21 cellular contexts compared by ENCODE assay signal in genomic region chr14:105047283-105048016, GRCh38. TPM values are rescaled to one million over a fixed set of nuclear protein-coding genes. Genes with fewer than 3 reads are reported as not detected.
DNase-seq lines count a peak whose midpoint lies in the region; ATAC-seq, FAIRE-seq and TF ChIP-seq lines count a peak whose summit lies in the region.
"Had no signal": no experiment of that assay in that cellular context is flagged by ENCODE, and none has a peak within 500 bp of the region (broad histone marks: within the 10 kb centered on the region; RNA-seq: fewer than 3 reads in every experiment).

No MANE protein-coding gene starts in this region.

- no TSS peak for BruUV-seq in HepG2 (replicated peaks; lab: Mats Ljungman, UMichigan)

- H3K9me3 Mint-ChIP-seq in stimulated activated memory B cell treated with anti-CD40 and anti-IgM and Interleukin-4, amounts not matched to agents 10 μg/mL and 1 μg/mL and 100 μg/mL, for 72 hours: no peaks in the 10 kb centered on the region
- H3K9me3 Mint-ChIP-seq in effector memory CD8-positive, alpha-beta T cell: no peaks in the 10 kb centered on the region

- H2AFZ ChIP-seq in HepG2 (ENCODE audit: low read length): no peak overlapping the region

- no peak for TF ChIP-seq EP300 in HepG2 (IDR thresholded peaks at IDR 0.05; ENCODE audit: low read depth in 2 of 2, low read length in 2 of 2)
- no peak for TF ChIP-seq EP300 in HepG2 (CRISPR knock-in tag; IDR thresholded peaks at IDR 0.05; ENCODE audit: borderline replicate concordance)

- ATAC-seq in HepG2: peak; percentile 36
- no peak for ATAC-seq in right lobe of liver
- ATAC-seq in stimulated activated memory B cell treated with anti-CD40 and anti-IgM and Interleukin-4, amounts not matched to agents 10 μg/mL and 1 μg/mL and 100 μg/mL, for 72 hours: peak; percentile 24
- ATAC-seq in GM19455 (IDR thresholded peaks at IDR 0.05; ENCODE audit: unreplicated experiment): no peak
- ATAC-seq in effector memory CD8-positive, alpha-beta T cell (replicated peaks): no peak
- no peak for ATAC-seq in HG02610 (IDR thresholded peaks at IDR 0.05; ENCODE audit: unreplicated experiment)

- 13% methylated on average over 5 of the region's 24 CpGs for WGBS in HepG2 (ENCODE audit: low lambda C conversion rate)
- no CpG with 5 or more reads among the region's 24 CpGs for WGBS in right lobe of liver (ENCODE audit: insufficient coverage, low coverage, low lambda C conversion rate, missing lambda C conversion rate)

- peaks cover 37% of the 10 kb centered on the region for H3K36me3 Mint-ChIP-seq in stimulated activated memory B cell treated with anti-CD40 and anti-IgM and Interleukin-4, amounts not matched to agents 10 μg/mL and 1 μg/mL and 100 μg/mL, for 72 hours
- peaks cover 47% of the 10 kb centered on the region for H3K36me3 Mint-ChIP-seq in effector memory CD8-positive, alpha-beta T cell (ENCODE audit: insufficient read depth)

- intact Hi-C loops in HepG2 (cut with micrococcal nuclease; ENCODE audit: unreplicated experiment) (no loop called here), right lobe of liver (cut with DNase I) (loop anchor here in 1 of 2 donors (10.0 kb wide), 1 partner anchor 1103 kb away; the partner anchor contains the start of gene RD3L)

- FAIRE-seq in HepG2 (lab: Jason Lieb, UNC): no peak
- FAIRE-seq: frontal cortex, H54 had no signal

- H3K27ac Mint-ChIP-seq in stimulated activated memory B cell treated with anti-CD40 and anti-IgM and Interleukin-4, amounts not matched to agents 10 μg/mL and 1 μg/mL and 100 μg/mL, for 72 hours: no peak overlapping the region
- peak overlapping the region in 1 of 2 donors; percentile 70 for H3K27ac Mint-ChIP-seq in effector memory CD8-positive, alpha-beta T cell
- H3K27ac Mint-ChIP-seq: progenitor cell of endocrine pancreas had no signal

- H3K4me3 Mint-ChIP-seq in stimulated activated memory B cell treated with anti-CD40 and anti-IgM and Interleukin-4, amounts not matched to agents 10 μg/mL and 1 μg/mL and 100 μg/mL, for 72 hours: no peak overlapping the region
- no peak overlapping the region for H3K4me3 Mint-ChIP-seq in effector memory CD8-positive, alpha-beta T cell

- H3K27me3 ChIP-seq in HepG2 (ENCODE audit: control insufficient read depth in 1 of 2, insufficient read depth in 2 of 2, low read length in 2 of 2) (peaks cover 1 to 25% of the 10 kb centered on the region in 2 experiments; a peak in 4 of 5 replicates), right lobe of liver (no peaks in the 10 kb centered on the region)

- TF ChIP-seq RAD21 in HepG2 (CRISPR knock-in tag; IDR thresholded peaks at IDR 0.05): no peak

- no peak overlapping the region for H3K4me2 ChIP-seq in HepG2 (ENCODE audit: low read depth, low read length)

- H3K9ac ChIP-seq in HepG2 (ENCODE audit: insufficient read depth, low read depth, low read length): no peak overlapping the region

- no peaks in the 10 kb centered on the region for H4K20me1 ChIP-seq in HepG2 (ENCODE audit: insufficient read depth, low read length)

- TF ChIP-seq POLR2A in HepG2 (IDR thresholded peaks at IDR 0.05; ENCODE audit: insufficient read depth in 1 of 2, low read depth in 2 of 2, low read length in 2 of 2) (no peak), right lobe of liver (IDR thresholded peaks at IDR 0.05) (no peak), GM19099 (IDR thresholded peaks at IDR 0.05; ENCODE audit: extremely low read depth, insufficient read length, low read depth) (peak; percentile 20)

- H3K79me2 ChIP-seq in HepG2 (ENCODE audit: insufficient read depth, low read length): no peaks in the 10 kb centered on the region

- in situ Hi-C loops in HepG2 (cut with HindIII; ENCODE audit: extremely low pct_ligation_motif_present, low pct_unique_long_range_greater_than_20kb): loop anchor here (5.0 kb wide), 1 partner anchor 75 kb away; no protein-coding TSS in a partner anchor

- H3K27ac ChIP-seq in HepG2 (ENCODE audit: extremely low read length, insufficient read depth, low read length) (no peak overlapping the region), right lobe of liver (no peak overlapping the region)

- H3K4me3 ChIP-seq in HepG2 (replicated peaks in 1 of 3; ENCODE audit: insufficient read depth in 1 of 3, low read depth in 2 of 3, low read length in 3 of 3) (no peak overlapping the region), right lobe of liver (no peak overlapping the region)

- POLR2A ChIA-PET in HepG2 (lab: Yijun Ruan, JAX): no interaction called here

- no peaks in the 10 kb centered on the region for H3K27me3 Mint-ChIP-seq in stimulated activated memory B cell treated with anti-CD40 and anti-IgM and Interleukin-4, amounts not matched to agents 10 μg/mL and 1 μg/mL and 100 μg/mL, for 72 hours
- peaks cover 0 to 16% of the 10 kb centered on the region in 2 donors for H3K27me3 Mint-ChIP-seq in effector memory CD8-positive, alpha-beta T cell

- no peaks in the 10 kb centered on the region for H3K4me1 ChIP-seq in HepG2 (ENCODE audit: insufficient read depth, low read length)
- H3K4me1 ChIP-seq in right lobe of liver: peaks cover 0 to 2% (median 0%) of the 10 kb centered on the region in 4 donors

- no peaks in the 10 kb centered on the region for H3K36me3 ChIP-seq in HepG2 (replicated peaks in 1 of 2; ENCODE audit: control insufficient read depth in 1 of 2, insufficient read depth in 2 of 2, low read length in 2 of 2)
- no peaks in the 10 kb centered on the region for H3K36me3 ChIP-seq in right lobe of liver

- DNase-seq in HepG2 (ENCODE audit: low spot score): no peak
- DNase-seq in right lobe of liver: no peak
- DNase-seq in islet precursor cell: peak; percentile 45
- DNase-seq in effector memory CD8-positive, alpha-beta T cell: no peak
- DNase-seq: activated gamma-delta T cell treated with Interleukin-2 at 50 U/mL for 16 hours; central memory CD4-positive, alpha-beta T cell; DMS79; hypothalamus; kidney glomerular epithelial cell; NCI-H1436 treated with DMSO at 0.1 percent for 48 hours; NCI-H2171 treated with DMSO at 0.1 percent for 48 hours; NCI-H69; SHP77 had no signal

- peaks cover 45% of the 10 kb centered on the region for H3K4me1 Mint-ChIP-seq in stimulated activated memory B cell treated with anti-CD40 and anti-IgM and Interleukin-4, amounts not matched to agents 10 μg/mL and 1 μg/mL and 100 μg/mL, for 72 hours
- peaks cover 12 to 22% of the 10 kb centered on the region in 2 donors for H3K4me1 Mint-ChIP-seq in effector memory CD8-positive, alpha-beta T cell (ENCODE audit: low read depth in 2 of 2)

- CTCF ChIA-PET in HepG2 (lab: Yijun Ruan, JAX; ENCODE audit: low intra/inter-chr PET ratio, low total read pairs): interaction anchor here (4.5 kb wide), 1 partner anchor 70 kb away, joined by 146 read pairs; the partner anchor contains the start of gene AHNAK2

- H3K9me3 ChIP-seq in HepG2 (ENCODE audit: low read length): no peaks in the 10 kb centered on the region
- no peaks in the 10 kb centered on the region for H3K9me3 ChIP-seq in right lobe of liver

- no peak for TF ChIP-seq CTCF in HepG2 (CRISPR knock-in tag; IDR thresholded peaks at IDR 0.05)
- TF ChIP-seq CTCF in right lobe of liver (IDR thresholded peaks at IDR 0.05): no peak

RNA-seq across cellular contexts. Expression of gene GPR132, which starts 17.8 kb away (rescaled TPM):
- total RNA-seq in HepG2 (2016; rRNA removed; fragmentation: Illumina TruSeq; extraction: Trizol): not detected in 2 replicates
- total RNA-seq in HepG2 (2016; cell fraction: cytosol; rRNA removed; fragmentation: Illumina TruSeq; extraction: Trizol; ENCODE audit: low read depth): not detected in 2 replicates
- total RNA-seq in HepG2 (2016; cell fraction: insoluble cytoplasmic fraction; rRNA removed; fragmentation: Illumina TruSeq; extraction: Trizol): not detected in 2 replicates
- not detected in 2 replicates for total RNA-seq in HepG2 (2016; cell fraction: membrane; rRNA removed; fragmentation: Illumina TruSeq; extraction: Trizol)
- not detected in 2 replicates for total RNA-seq in HepG2 (2016; cell fraction: nucleus; rRNA removed; fragmentation: Illumina TruSeq; extraction: Trizol)
- not detected in 2 replicates for polyA plus RNA-seq in HepG2 (2011; rRNA removed)
- not detected in 2 replicates for polyA plus RNA-seq in HepG2 (2011; cell fraction: cytosol; rRNA removed)
- polyA plus RNA-seq in HepG2 (2011; cell fraction: nucleus; rRNA removed): 0.05 TPM in 1 of 2 replicates, not detected in the other
- not detected in 2 replicates for polyA plus RNA-seq in HepG2 (2012)
- polyA plus RNA-seq in HepG2 (2016; cell fraction: cytosol; fragmentation: Illumina TruSeq; extraction: Trizol; ENCODE audit: low read depth): not detected in 2 replicates
- not detected in 2 replicates for polyA plus RNA-seq in HepG2 (2016; cell fraction: insoluble cytoplasmic fraction; fragmentation: Illumina TruSeq; extraction: Trizol; ENCODE audit: low read depth)
- not detected in 2 replicates for polyA plus RNA-seq in HepG2 (2016; cell fraction: membrane; fragmentation: Illumina TruSeq; extraction: Trizol; ENCODE audit: low read depth)
- polyA plus RNA-seq in HepG2 (2016; cell fraction: nucleus; fragmentation: Illumina TruSeq; extraction: Trizol; ENCODE audit: insufficient read depth, low read depth): not detected in 2 replicates
- 0.09 TPM in 1 of 2 replicates, not detected in the other for polyA minus RNA-seq in HepG2 (2011; rRNA and poly(A)+ RNA removed; ENCODE audit: low replicate concordance)
- not detected in 2 replicates for polyA minus RNA-seq in HepG2 (2011; cell fraction: cytosol; rRNA and poly(A)+ RNA removed)
- not detected in 2 replicates for polyA minus RNA-seq in HepG2 (2011; cell fraction: nucleus; rRNA and poly(A)+ RNA removed)
- total RNA-seq in right lobe of liver: under 1 TPM; 0.11 to 0.84 (median 0.39) TPM
- polyA plus RNA-seq: neural cell had no signal

RNA-seq across cellular contexts. Expression of gene CDCA4, which starts 26.6 kb away (rescaled TPM):
- total RNA-seq in HepG2 (2016; rRNA removed; fragmentation: Illumina TruSeq; extraction: Trizol) (42.1 and 43.1 TPM in 2 replicates), right lobe of liver (1 to 10 TPM in 5 of 6 experiments, under 1 TPM in 1; 0.90 to 3.5 (median 1.7) TPM)
- 9.0 and 12.4 TPM in 2 replicates for total RNA-seq in HepG2 (2016; cell fraction: cytosol; rRNA removed; fragmentation: Illumina TruSeq; extraction: Trizol; ENCODE audit: low read depth)
- 41.3 and 41.8 TPM in 2 replicates for total RNA-seq in HepG2 (2016; cell fraction: insoluble cytoplasmic fraction; rRNA removed; fragmentation: Illumina TruSeq; extraction: Trizol)
- 34.3 and 35.7 TPM in 2 replicates for total RNA-seq in HepG2 (2016; cell fraction: membrane; rRNA removed; fragmentation: Illumina TruSeq; extraction: Trizol)
- total RNA-seq in HepG2 (2016; cell fraction: nucleus; rRNA removed; fragmentation: Illumina TruSeq; extraction: Trizol): 19.4 and 21.5 TPM in 2 replicates
- polyA plus RNA-seq in HepG2 (2011; rRNA removed): 17.7 and 19.7 TPM in 2 replicates
- 13.7 and 20.7 TPM in 2 replicates for polyA plus RNA-seq in HepG2 (2011; cell fraction: cytosol; rRNA removed)
- polyA plus RNA-seq in HepG2 (2011; cell fraction: nucleus; rRNA removed): 8.9 and 10.9 TPM in 2 replicates
- 11.9 and 18.4 TPM in 2 replicates for polyA plus RNA-seq in HepG2 (2012)
- polyA plus RNA-seq in HepG2 (2016; cell fraction: cytosol; fragmentation: Illumina TruSeq; extraction: Trizol; ENCODE audit: low read depth): 7.6 and 8.1 TPM in 2 replicates
- polyA plus RNA-seq in HepG2 (2016; cell fraction: insoluble cytoplasmic fraction; fragmentation: Illumina TruSeq; extraction: Trizol; ENCODE audit: low read depth): 44.8 and 50.0 TPM in 2 replicates
- 24.5 and 25.1 TPM in 2 replicates for polyA plus RNA-seq in HepG2 (2016; cell fraction: membrane; fragmentation: Illumina TruSeq; extraction: Trizol; ENCODE audit: low read depth)
- 33.7 and 34.8 TPM in 2 replicates for polyA plus RNA-seq in HepG2 (2016; cell fraction: nucleus; fragmentation: Illumina TruSeq; extraction: Trizol; ENCODE audit: insufficient read depth, low read depth)
- polyA minus RNA-seq in HepG2 (2011; rRNA and poly(A)+ RNA removed; ENCODE audit: low replicate concordance): 30.0 and 31.4 TPM in 2 replicates
- polyA minus RNA-seq in HepG2 (2011; cell fraction: cytosol; rRNA and poly(A)+ RNA removed): 11.2 and 15.5 TPM in 2 replicates
- 6.6 and 8.0 TPM in 2 replicates for polyA minus RNA-seq in HepG2 (2011; cell fraction: nucleus; rRNA and poly(A)+ RNA removed)

Comparison
In these comparisons a context has a peak if more than half of its experiments do, and no peak if none do; other contexts are left out.
1. ATAC-seq: peak in HepG2 (single experiment) and stimulated activated memory B cell treated with anti-CD40 and anti-IgM and Interleukin-4, amounts not matched to agents 10 μg/mL and 1 μg/mL and 100 μg/mL, for 72 hours (single experiment); none in right lobe of liver (0 of 4), GM19455 (single experiment), effector memory CD8-positive, alpha-beta T cell (single experiment) and HG02610 (single experiment).